ENCODE assay signal across 17 cellular contexts in the genomic region with DNA sequence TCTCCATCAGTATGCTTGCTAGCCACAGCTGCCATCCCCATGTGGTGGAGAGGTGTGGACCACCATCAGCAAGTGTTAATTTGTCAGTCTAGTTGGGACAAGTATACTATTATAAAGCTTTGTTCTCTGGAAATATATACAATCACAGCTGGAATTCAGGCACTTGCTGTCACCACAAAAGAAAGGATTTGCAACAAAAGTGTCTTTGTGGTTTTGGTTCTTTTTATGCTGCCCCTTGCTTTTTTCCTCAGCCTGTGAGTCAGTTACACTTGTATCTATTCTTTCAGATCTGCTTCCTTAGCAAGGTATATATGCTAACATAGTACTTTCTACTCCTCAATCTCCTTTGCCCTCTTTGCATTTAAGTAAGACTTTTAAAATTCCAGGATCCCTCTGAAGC.
DNase-seq lines count a peak whose midpoint lies in the region; ATAC-seq and TF ChIP-seq lines count a peak whose summit lies in the region.
"Had no signal": no experiment of that assay in that cellular context is flagged by ENCODE, and none has a peak within 500 bp of the region (broad histone marks: within the 10 kb centered on the region; RNA-seq: fewer than 3 reads in every experiment).

No MANE protein-coding gene starts in this region.

- no peaks in the 10 kb centered on the region for H3K9me3 ChIP-seq in A673 (ENCODE audit: low read depth, low read length, poor library complexity, severe bottlenecking)
- no peaks in the 10 kb centered on the region for H3K9me3 ChIP-seq in osteoblast (ENCODE audit: low read depth, low read length)
- no peaks in the 10 kb centered on the region for H3K9me3 ChIP-seq in gastrocnemius medialis

- BruUV-seq in A673 (replicated peaks; lab: Mats Ljungman, UMichigan): no TSS peak

- in situ Hi-C loops in astrocyte of the spinal cord (cut with HindIII; ENCODE audit: low sequenced_read_pairs) (no loop called here), gastrocnemius medialis (cut with MboI; ENCODE audit: low sequenced_read_pairs in 4 of 4) (no loop called here)

- no peaks in the 10 kb centered on the region for H4K20me1 ChIP-seq in osteoblast (ENCODE audit: insufficient read depth, low read length)

- no peak overlapping the region for H3K27ac ChIP-seq in A673 (ENCODE audit: low read depth, low read length, poor library complexity, severe bottlenecking)
- H3K27ac ChIP-seq in osteoblast (ENCODE audit: low read depth, low read length): no peak overlapping the region
- no peak overlapping the region for H3K27ac ChIP-seq in gastrocnemius medialis
- H3K27ac ChIP-seq: 22Rv1 had no signal

- TF ChIP-seq CTCF in A673 (conservative IDR thresholded peaks at IDR 0.05; ENCODE audit: low read depth, low read length) (no peak), astrocyte of the spinal cord (IDR thresholded peaks at IDR 0.05; ENCODE audit: low read depth, low read length) (no peak), osteoblast (IDR thresholded peaks at IDR 0.05; ENCODE audit: extremely low read depth, low read depth, low read length) (no peak), gastrocnemius medialis (IDR thresholded peaks at IDR 0.05 in 4 of 5, conservative IDR thresholded peaks at IDR 0.05 in 1 of 5) (no peak)

- H3K36me3 ChIP-seq in A673 (ENCODE audit: insufficient read depth, low read length, poor library complexity, severe bottlenecking) (no peaks in the 10 kb centered on the region), osteoblast (ENCODE audit: insufficient read depth, low read length) (no peaks in the 10 kb centered on the region), gastrocnemius medialis (no peaks in the 10 kb centered on the region)

- ATAC-seq in HG02678 (IDR thresholded peaks at IDR 0.05; ENCODE audit: unreplicated experiment) (no peak), gastrocnemius medialis (no peak)
- ATAC-seq: HCT116 had no signal

- H3K4me1 ChIP-seq in A673 (ENCODE audit: insufficient read depth, low read length, poor library complexity, severe bottlenecking) (no peaks in the 10 kb centered on the region), osteoblast (ENCODE audit: insufficient read depth, low read length) (no peaks in the 10 kb centered on the region), gastrocnemius medialis (no peaks in the 10 kb centered on the region)

- H2AFZ ChIP-seq in osteoblast (ENCODE audit: low read length): no peak overlapping the region

- no peaks in the 10 kb centered on the region for H3K79me2 ChIP-seq in osteoblast (ENCODE audit: insufficient read depth, low read length)

- CTCF ChIA-PET in A673 (lab: Charles Lee): no interaction called here

- peak; percentile 4 for DNase-seq in A673 (ENCODE audit: low spot score)
- DNase-seq in RPMI8226: peak; percentile 37
- DNase-seq in astrocyte of the spinal cord (ENCODE audit: low read depth, low spot score): peak; percentile 12
- peak; percentile 58 for DNase-seq in pons (ENCODE audit: low spot score)
- no peak for DNase-seq in osteoblast (ENCODE audit: insufficient read length, low spot score, missing footprints)
- DNase-seq in gastrocnemius medialis: no peak
- DNase-seq: ACHN; C1 segment of cervical spinal cord; Calu3; CD4-positive, alpha-beta memory T cell; COR-L47; DMS153; DND-41; H7 had no signal

- intact Hi-C loops in A673 (cut with micrococcal nuclease; ENCODE audit: unreplicated experiment): no loop called here
- intact Hi-C loops in gastrocnemius medialis (cut with DNase I; ENCODE audit: low total_unique reads): no loop called here

- POLR2A ChIA-PET in A673 (lab: Charles Lee; ENCODE audit: low non-redundant PET): no interaction called here

- H3K4me2 ChIP-seq in osteoblast (ENCODE audit: insufficient read depth, low read length): no peak overlapping the region

- no peak for TF ChIP-seq POLR2A in gastrocnemius medialis (IDR thresholded peaks at IDR 0.05)

- H3K4me3 ChIP-seq in A673 (ENCODE audit: low read depth, low read length, poor library complexity, severe bottlenecking) (no peak overlapping the region), astrocyte of the spinal cord (ENCODE audit: low read depth, low read length) (no peak overlapping the region), osteoblast (ENCODE audit: insufficient read depth, low read length) (no peak overlapping the region), gastrocnemius medialis (no peak overlapping the region)

- H3K27me3 ChIP-seq in A673 (replicated peaks; ENCODE audit: insufficient read depth, low read depth, low read length, poor library complexity): no peaks in the 10 kb centered on the region
- no peaks in the 10 kb centered on the region for H3K27me3 ChIP-seq in osteoblast (ENCODE audit: insufficient read depth, low read length)
- no peaks in the 10 kb centered on the region for H3K27me3 ChIP-seq in gastrocnemius medialis

Comparison
In these comparisons a context has a peak if more than half of its experiments do, and no peak if none do; other contexts are left out.
1. DNase-seq: peak in A673 (single experiment), RPMI8226 (single experiment), astrocyte of the spinal cord (single experiment) and pons (single experiment); none in osteoblast (single experiment) and gastrocnemius medialis (0 of 2).